In the genomic region with DNA sequence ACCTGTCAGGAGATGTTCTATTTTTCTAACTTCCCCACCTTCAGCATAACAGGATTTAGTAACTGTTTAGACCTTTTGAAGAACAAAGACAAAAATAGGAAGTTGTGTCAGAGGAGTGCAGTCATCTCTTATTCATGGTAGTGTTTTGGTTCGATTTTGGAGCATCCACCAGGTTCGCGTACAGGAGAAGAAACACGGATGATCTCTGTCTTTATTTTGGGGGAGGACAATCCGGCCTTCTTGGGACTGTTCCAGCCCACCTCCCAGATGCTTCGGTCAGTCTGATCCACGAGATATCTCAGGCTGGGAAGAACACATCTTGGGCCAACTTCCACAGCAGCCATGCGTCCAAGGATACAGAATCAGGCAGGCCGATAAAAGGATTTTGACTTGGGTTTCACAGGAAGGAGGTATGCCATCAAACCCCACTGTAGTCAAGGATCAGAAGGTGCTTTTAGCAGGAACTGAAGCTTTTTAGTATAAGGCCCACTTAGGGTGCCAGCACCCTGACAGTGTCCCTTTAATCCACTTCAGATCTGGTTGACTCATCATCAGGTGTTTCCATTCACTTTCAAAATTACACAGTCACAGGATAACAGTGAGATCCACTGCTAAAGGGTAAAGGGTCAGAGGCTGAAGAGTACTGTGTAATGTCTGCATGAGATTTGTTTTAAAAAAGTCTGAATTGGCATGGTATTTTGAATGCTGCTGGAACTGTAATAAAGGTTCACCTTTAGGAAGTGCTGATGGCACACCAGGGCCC, we compare ENCODE assay signal across 18 cellular contexts. TPM values are rescaled to one million over a fixed set of nuclear protein-coding genes. Genes with fewer than 3 reads are reported as not detected.
A peak's percentile ranks its signal among the peaks of the same experiment; 100 is the strongest.
DNase-seq lines count a peak whose midpoint lies in the region; ATAC-seq and TF ChIP-seq lines count a peak whose summit lies in the region.
"Had no signal": no experiment of that assay in that cellular context is flagged by ENCODE, and none has a peak within 500 bp of the region (broad histone marks: within the 10 kb centered on the region; RNA-seq: fewer than 3 reads in every experiment).

No MANE protein-coding gene starts in this region.

- intact Hi-C loops in naive thymus-derived CD4-positive, alpha-beta T cell (cut with micrococcal nuclease), result no loop called here

- H3K4me3 ChIP-seq in CD4-positive, CD25-positive, alpha-beta regulatory T cell (ENCODE audit: low read depth, low read length), result no peak overlapping the region
- no peak overlapping the region for H3K4me3 ChIP-seq in naive thymus-derived CD4-positive, alpha-beta T cell (ENCODE audit: low read length)
- no peak overlapping the region for H3K4me3 ChIP-seq in gastroesophageal sphincter

- H3K4me1 ChIP-seq in CD4-positive, CD25-positive, alpha-beta regulatory T cell (ENCODE audit: control insufficient read depth, insufficient read depth, low read length, poor library complexity, severe bottlenecking), result no peaks in the 10 kb centered on the region
- no peaks in the 10 kb centered on the region for H3K4me1 ChIP-seq in naive thymus-derived CD4-positive, alpha-beta T cell (ENCODE audit: control insufficient read depth in 2 of 2, insufficient read depth in 2 of 2, low read length in 2 of 2)
- H3K4me1 ChIP-seq in gastroesophageal sphincter, result peaks cover 0 to 9% (median 0%) of the 10 kb centered on the region in 3 donors

- no peaks in the 10 kb centered on the region for H3K27me3 ChIP-seq in CD4-positive, CD25-positive, alpha-beta regulatory T cell (ENCODE audit: control insufficient read depth, insufficient read depth, low read length)
- H3K27me3 ChIP-seq in naive thymus-derived CD4-positive, alpha-beta T cell (ENCODE audit: control insufficient read depth in 2 of 2, insufficient read depth in 2 of 2, low read length in 2 of 2), result no peaks in the 10 kb centered on the region
- H3K27me3 ChIP-seq in gastroesophageal sphincter, result no peaks in the 10 kb centered on the region

- TF ChIP-seq POLR2A in gastroesophageal sphincter (IDR thresholded peaks at IDR 0.05), result no peak

- WGBS in gastroesophageal sphincter (ENCODE audit: low coverage in 1 of 2), 2 donors, result 76 to 92% methylated on average over 3 to 8 of the region's 9 CpGs

- H3K4me1 Mint-ChIP-seq in CD4-positive, CD25-positive, alpha-beta regulatory T cell, result peaks cover 11 to 44% (median 25%) of the 10 kb centered on the region in 4 donors
- peaks cover 15% of the 10 kb centered on the region for H3K4me1 Mint-ChIP-seq in activated CD8-positive, alpha-beta T cell treated with anti-CD3 and anti-CD28 coated beads, Interleukin-2, amount 10 ng/mL, durations not matched to agents 7 days and 5 days (ENCODE audit: low read depth)
- peaks cover 16 to 50% (median 39%) of the 10 kb centered on the region in 7 donors for H3K4me1 Mint-ChIP-seq in naive thymus-derived CD4-positive, alpha-beta T cell
- H3K4me1 Mint-ChIP-seq in WTC11 (no peaks in the 10 kb centered on the region), chondrocyte (ENCODE audit: low read depth) (no peaks in the 10 kb centered on the region)

- ATAC-seq in CD4-positive, CD25-positive, alpha-beta regulatory T cell (ENCODE audit: low read depth in 2 of 2), result peak; percentile 45 to 49
- peak; percentile 30 for ATAC-seq in activated CD8-positive, alpha-beta T cell treated with anti-CD3 and anti-CD28 coated beads, Interleukin-2, amount 10 ng/mL, durations not matched to agents 7 days and 5 days
- ATAC-seq in naive thymus-derived CD4-positive, alpha-beta T cell, result no peak
- ATAC-seq in gastroesophageal sphincter, result no peak
- no peak for ATAC-seq in WTC11

- H3K4me3 Mint-ChIP-seq in CD4-positive, CD25-positive, alpha-beta regulatory T cell, result no peak overlapping the region
- H3K4me3 Mint-ChIP-seq in activated CD8-positive, alpha-beta T cell treated with anti-CD3 and anti-CD28 coated beads, Interleukin-2, amount 10 ng/mL, durations not matched to agents 7 days and 5 days, result no peak overlapping the region
- no peak overlapping the region for H3K4me3 Mint-ChIP-seq in naive thymus-derived CD4-positive, alpha-beta T cell
- H3K4me3 Mint-ChIP-seq in WTC11 (no peak overlapping the region), chondrocyte (ENCODE audit: unreplicated experiment) (no peak overlapping the region)
- H3K4me3 Mint-ChIP-seq: type B pancreatic cell had no signal

- TF ChIP-seq CTCF in gastroesophageal sphincter (IDR thresholded peaks at IDR 0.05) (no peak), WTC11 (IDR thresholded peaks at IDR 0.05) (no peak), chondrocyte (IDR thresholded peaks at IDR 0.05) (no peak)

- H3K36me3 ChIP-seq in CD4-positive, CD25-positive, alpha-beta regulatory T cell (ENCODE audit: control insufficient read depth, insufficient read depth, low read length), result peaks cover 95% of the 10 kb centered on the region
- peaks cover 10 to 98% (median 37%) of the 10 kb centered on the region in 3 experiments for H3K36me3 ChIP-seq in naive thymus-derived CD4-positive, alpha-beta T cell (ENCODE audit: control insufficient read depth in 2 of 3, insufficient read depth in 3 of 3, low read length in 3 of 3)
- peaks cover 0 to 100% of the 10 kb centered on the region in 2 donors for H3K36me3 ChIP-seq in gastroesophageal sphincter

- peak overlapping the region; percentile 65 to 83 (median 75) for H3K27ac Mint-ChIP-seq in CD4-positive, CD25-positive, alpha-beta regulatory T cell
- no peak overlapping the region for H3K27ac Mint-ChIP-seq in activated CD8-positive, alpha-beta T cell treated with anti-CD3 and anti-CD28 coated beads, Interleukin-2, amount 10 ng/mL, durations not matched to agents 7 days and 5 days
- H3K27ac Mint-ChIP-seq in naive thymus-derived CD4-positive, alpha-beta T cell, result peak overlapping the region in 8 of 9 donors; percentile 14 to 75 (median 57)
- H3K27ac Mint-ChIP-seq in WTC11 (no peak overlapping the region), chondrocyte (ENCODE audit: unreplicated experiment) (no peak overlapping the region)
- H3K27ac Mint-ChIP-seq: type B pancreatic cell had no signal

- no peaks in the 10 kb centered on the region for H3K9me3 Mint-ChIP-seq in CD4-positive, CD25-positive, alpha-beta regulatory T cell
- H3K9me3 Mint-ChIP-seq in activated CD8-positive, alpha-beta T cell treated with anti-CD3 and anti-CD28 coated beads, Interleukin-2, amount 10 ng/mL, durations not matched to agents 7 days and 5 days (ENCODE audit: insufficient read depth), result no peaks in the 10 kb centered on the region
- no peaks in the 10 kb centered on the region for H3K9me3 Mint-ChIP-seq in naive thymus-derived CD4-positive, alpha-beta T cell
- H3K9me3 Mint-ChIP-seq in WTC11, result no peaks in the 10 kb centered on the region
- no peaks in the 10 kb centered on the region for H3K9me3 Mint-ChIP-seq in chondrocyte (ENCODE audit: low read depth)
- H3K9me3 Mint-ChIP-seq: type B pancreatic cell had no signal

- H3K9me3 ChIP-seq in CD4-positive, CD25-positive, alpha-beta regulatory T cell (ENCODE audit: control insufficient read depth in 2 of 2, low read length in 2 of 2), result no peaks in the 10 kb centered on the region
- H3K9me3 ChIP-seq in naive thymus-derived CD4-positive, alpha-beta T cell (ENCODE audit: control insufficient read depth in 2 of 3, low read length in 3 of 3), result no peaks in the 10 kb centered on the region
- no peaks in the 10 kb centered on the region for H3K9me3 ChIP-seq in gastroesophageal sphincter

- POLR2A ChIA-PET in activated CD8-positive, alpha-beta T cell treated with anti-CD3 and anti-CD28 coated beads, Interleukin-2, amount 10 ng/mL, durations not matched to agents 7 days and 5 days (lab: Charles Lee), result interaction anchor here (1.2 kb wide), 1 partner anchor 38 kb away, joined by 4 read pairs; the partner anchor contains the start of gene PIK3IP1
- POLR2A ChIA-PET in naive thymus-derived CD4-positive, alpha-beta T cell (lab: Charles Lee), result no interaction called here
- POLR2A ChIA-PET in WTC11 (lab: Charles Lee), result no interaction called here

- H3K36me3 Mint-ChIP-seq in CD4-positive, CD25-positive, alpha-beta regulatory T cell, result peaks cover 55% of the 10 kb centered on the region
- H3K36me3 Mint-ChIP-seq in activated CD8-positive, alpha-beta T cell treated with anti-CD3 and anti-CD28 coated beads, Interleukin-2, amount 10 ng/mL, durations not matched to agents 7 days and 5 days (ENCODE audit: low read depth), result peaks cover 78% of the 10 kb centered on the region
- H3K36me3 Mint-ChIP-seq in naive thymus-derived CD4-positive, alpha-beta T cell, result peaks cover 21 to 68% (median 33%) of the 10 kb centered on the region in 5 donors
- peaks cover 90% of the 10 kb centered on the region for H3K36me3 Mint-ChIP-seq in WTC11
- H3K36me3 Mint-ChIP-seq in chondrocyte (ENCODE audit: low read depth), result peaks cover 46% of the 10 kb centered on the region

- no peak overlapping the region for H3K27ac ChIP-seq in CD4-positive, CD25-positive, alpha-beta regulatory T cell (ENCODE audit: insufficient read depth, low read length, poor library complexity, severe bottlenecking)
- H3K27ac ChIP-seq in naive thymus-derived CD4-positive, alpha-beta T cell (ENCODE audit: low read depth, low read length), result no peak overlapping the region
- H3K27ac ChIP-seq in gastroesophageal sphincter, result no peak overlapping the region
- H3K27ac ChIP-seq: 22Rv1 had no signal

- H3K27me3 Mint-ChIP-seq in CD4-positive, CD25-positive, alpha-beta regulatory T cell, result no peaks in the 10 kb centered on the region
- no peaks in the 10 kb centered on the region for H3K27me3 Mint-ChIP-seq in activated CD8-positive, alpha-beta T cell treated with anti-CD3 and anti-CD28 coated beads, Interleukin-2, amount 10 ng/mL, durations not matched to agents 7 days and 5 days (ENCODE audit: low read depth)
- H3K27me3 Mint-ChIP-seq in naive thymus-derived CD4-positive, alpha-beta T cell, result no peaks in the 10 kb centered on the region
- H3K27me3 Mint-ChIP-seq in WTC11 (ENCODE audit: low read depth) (no peaks in the 10 kb centered on the region), chondrocyte (ENCODE audit: low read depth) (no peaks in the 10 kb centered on the region)
- H3K27me3 Mint-ChIP-seq: type B pancreatic cell had no signal

- CTCF ChIA-PET in activated CD8-positive, alpha-beta T cell treated with anti-CD3 and anti-CD28 coated beads, Interleukin-2, amount 10 ng/mL, durations not matched to agents 7 days and 5 days (lab: Charles Lee), result interaction anchor here (1.7 kb wide), 1 partner anchor 16 kb away, joined by 5 read pairs; no protein-coding TSS in a partner anchor
- CTCF ChIA-PET in naive thymus-derived CD4-positive, alpha-beta T cell (lab: Charles Lee), result interaction anchor here (0.5 to 0.6 kb wide), 2 partner anchors 16 to 55 kb away, joined by 3 read pairs; no protein-coding TSS in a partner anchor
- CTCF ChIA-PET in WTC11 (lab: Charles Lee), result interaction anchor here (0.9 kb wide), 1 partner anchor 16 kb away, joined by 3 read pairs; no protein-coding TSS in a partner anchor

- TF ChIP-seq EP300 in gastroesophageal sphincter (IDR thresholded peaks at IDR 0.05), result no peak

- peak; percentile 15 for DNase-seq in DMS53 (lab: John Stamatoyannopoulos, UW)
- no peak for DNase-seq in DMS53 treated with DMSO at 0.1 percent for 48 hours (lab: John Stamatoyannopoulos, UW; ENCODE audit: unreplicated experiment)
- peak in 1 of 3 donors; percentile 59 for DNase-seq in CD4-positive, CD25-positive, alpha-beta regulatory T cell
- no peak for DNase-seq in activated CD8-positive, alpha-beta T cell treated with anti-CD3 and anti-CD28 coated beads, Interleukin-2, amount 10 ng/mL, durations not matched to agents 7 days and 5 days
- DNase-seq in naive thymus-derived CD4-positive, alpha-beta T cell, result no peak
- no peak for DNase-seq in WTC11 (ENCODE audit: low spot score)
- DNase-seq in chondrocyte (ENCODE audit: low spot score), result no peak
- DNase-seq: DMS 273 treated with DMSO at 0.1 percent for 48 hours, erythroblast, glutamatergic neuron, NCI-H2029, NCI-H524 treated with DMSO at 0.1 percent for 48 hours, SHP77, small intestine, T1000 had no signal

RNA-seq across cellular contexts. Expression of gene PATZ1, which starts 16.5 kb away (rescaled TPM):
- 38.9 TPM for total RNA-seq in CD4-positive, CD25-positive, alpha-beta regulatory T cell
- 10 to 100 TPM in 3 of 4 donors, 1 to 10 TPM in 1; 8.2 to 13.8 (median 11.8) TPM for polyA plus RNA-seq in CD4-positive, CD25-positive, alpha-beta regulatory T cell
- 10 to 100 TPM; 31.0 to 31.6 TPM for total RNA-seq in activated CD8-positive, alpha-beta T cell treated with anti-CD3 and anti-CD28 coated beads, Interleukin-2, amount 10 ng/mL, durations not matched to agents 7 days and 5 days
- total RNA-seq in naive thymus-derived CD4-positive, alpha-beta T cell, result 10 to 100 TPM; 35.9 to 61.3 (median 55.2) TPM
- polyA plus RNA-seq in naive thymus-derived CD4-positive, alpha-beta T cell, result 10 to 100 TPM; 15.1 to 26.0 TPM
- total RNA-seq in gastroesophageal sphincter (10 to 100 TPM; 15.7 to 18.0 (median 17.7) TPM), WTC11 (2021) (60.5 to 72.7 TPM (median 72.6 TPM) in 3 replicates), chondrocyte (18.6 to 19.9 TPM (median 18.9 TPM) in 3 replicates)

RNA-seq across cellular contexts. Expression of gene PIK3IP1, which starts 37.3 kb away (rescaled TPM):
- 534 TPM for total RNA-seq in CD4-positive, CD25-positive, alpha-beta regulatory T cell
- polyA plus RNA-seq in CD4-positive, CD25-positive, alpha-beta regulatory T cell, result 100 to 1,000 TPM; 425 to 700 (median 557) TPM
- 10 to 100 TPM; 13.2 to 16.1 TPM for total RNA-seq in activated CD8-positive, alpha-beta T cell treated with anti-CD3 and anti-CD28 coated beads, Interleukin-2, amount 10 ng/mL, durations not matched to agents 7 days and 5 days
- total RNA-seq in naive thymus-derived CD4-positive, alpha-beta T cell, result 100 to 1,000 TPM in 4 of 5 experiments, 10 to 100 TPM in 1; 72.8 to 638 (median 594) TPM
- 100 to 1,000 TPM; 606 to 941 TPM for polyA plus RNA-seq in naive thymus-derived CD4-positive, alpha-beta T cell
- total RNA-seq in gastroesophageal sphincter, result 10 to 100 TPM; 28.8 to 53.7 (median 37.8) TPM
- total RNA-seq in WTC11 (2021), result 1.6 to 2.1 TPM (median 2.0 TPM) in 3 replicates
- total RNA-seq in chondrocyte, result 5.0 to 6.8 TPM (median 5.6 TPM) in 3 replicates

Comparison
In these comparisons a context has a peak if more than half of its experiments do, and no peak if none do; other contexts are left out.
1. ATAC-seq: peak in CD4-positive, CD25-positive, alpha-beta regulatory T cell (2 of 2) and activated CD8-positive, alpha-beta T cell treated with anti-CD3 and anti-CD28 coated beads, Interleukin-2, amount 10 ng/mL, durations not matched to agents 7 days and 5 days (single experiment); none in naive thymus-derived CD4-positive, alpha-beta T cell (single experiment), gastroesophageal sphincter (single experiment) and WTC11 (single experiment).
2. H3K27ac Mint-ChIP-seq: peak in CD4-positive, CD25-positive, alpha-beta regulatory T cell (3 of 3) and naive thymus-derived CD4-positive, alpha-beta T cell (8 of 9); none in activated CD8-positive, alpha-beta T cell treated with anti-CD3 and anti-CD28 coated beads, Interleukin-2, amount 10 ng/mL, durations not matched to agents 7 days and 5 days (single experiment), WTC11 (single experiment) and chondrocyte (single experiment).